ENCODE assay signal across 30 cellular contexts in genomic region chr5:133716475-133717183, GRCh38.
"Had no signal": no experiment of that assay in that cellular context is flagged by ENCODE, and none has a peak within 500 bp of the region (broad histone marks: within the 10 kb centered on the region; RNA-seq: fewer than 3 reads in every experiment).

No MANE protein-coding gene starts in this region.

- H3K9me3 ChIP-seq: colonic mucosa, gastrocnemius medialis had no signal

- H3K4me3 ChIP-seq: colonic mucosa, esophagus squamous epithelium, gastrocnemius medialis, hepatocyte, left lung, lower lobe of right lung had no signal

- H3K79me2 ChIP-seq: hepatocyte had no signal

- H2AFZ ChIP-seq: hepatocyte had no signal

- H3K27ac ChIP-seq: colonic mucosa, epithelial cell of prostate, esophagus squamous epithelium, gastrocnemius medialis, hepatocyte, left lung, lower lobe of right lung had no signal

- H3K4me2 ChIP-seq: hepatocyte had no signal

- H3K4me3 Mint-ChIP-seq: dendritic cell treated with granulocyte-macrophage colony-stimulating factor and Interleukin-4, amounts not matched to agents 40 ng/mL and 50 ng/mL, for 4 days; effector memory CD8-positive, alpha-beta T cell; endodermal cell; immature natural killer cell; naive thymus-derived CD4-positive, alpha-beta T cell; natural killer cell had no signal

- H3K27ac Mint-ChIP-seq: dendritic cell treated with granulocyte-macrophage colony-stimulating factor and Interleukin-4, amounts not matched to agents 40 ng/mL and 50 ng/mL, for 4 days; effector memory CD8-positive, alpha-beta T cell; endodermal cell; immature natural killer cell; naive thymus-derived CD4-positive, alpha-beta T cell; natural killer cell had no signal

- H3K4me1 ChIP-seq: colonic mucosa, esophagus squamous epithelium, gastrocnemius medialis, left lung had no signal

- ATAC-seq: effector memory CD8-positive, alpha-beta T cell; esophagus mucosa; gastrocnemius medialis; left colon; left ventricle myocardium superior; naive thymus-derived CD4-positive, alpha-beta T cell; natural killer cell had no signal

- FAIRE-seq: endometrium, kidney had no signal

- H3K36me3 ChIP-seq: colonic mucosa, esophagus squamous epithelium, gastrocnemius medialis, left lung, lower lobe of right lung had no signal

- H3K27me3 ChIP-seq: colonic mucosa, gastrocnemius medialis, hepatocyte, left lung had no signal

- DNase-seq: colonic mucosa; cortex of kidney; effector CD8-positive, alpha-beta T cell; effector memory CD8-positive, alpha-beta T cell; endodermal cell; erythroblast; esophagus squamous epithelium; foreskin fibroblast; foreskin melanocyte; gastrocnemius medialis; glutamatergic neuron; head of caudate nucleus; hypothalamus; immature natural killer cell; islet precursor cell; kidney; kidney glomerular epithelial cell; left colon; left lung; left ventricle myocardium superior; lower lobe of right lung; mesenchymal stem cell; midbrain; naive thymus-derived CD4-positive, alpha-beta T cell; natural killer cell had no signal

- H3K4me1 Mint-ChIP-seq: endodermal cell; immature natural killer cell; naive thymus-derived CD4-positive, alpha-beta T cell; natural killer cell had no signal
